10 cellular contexts compared by ENCODE assay signal in the genomic region with DNA sequence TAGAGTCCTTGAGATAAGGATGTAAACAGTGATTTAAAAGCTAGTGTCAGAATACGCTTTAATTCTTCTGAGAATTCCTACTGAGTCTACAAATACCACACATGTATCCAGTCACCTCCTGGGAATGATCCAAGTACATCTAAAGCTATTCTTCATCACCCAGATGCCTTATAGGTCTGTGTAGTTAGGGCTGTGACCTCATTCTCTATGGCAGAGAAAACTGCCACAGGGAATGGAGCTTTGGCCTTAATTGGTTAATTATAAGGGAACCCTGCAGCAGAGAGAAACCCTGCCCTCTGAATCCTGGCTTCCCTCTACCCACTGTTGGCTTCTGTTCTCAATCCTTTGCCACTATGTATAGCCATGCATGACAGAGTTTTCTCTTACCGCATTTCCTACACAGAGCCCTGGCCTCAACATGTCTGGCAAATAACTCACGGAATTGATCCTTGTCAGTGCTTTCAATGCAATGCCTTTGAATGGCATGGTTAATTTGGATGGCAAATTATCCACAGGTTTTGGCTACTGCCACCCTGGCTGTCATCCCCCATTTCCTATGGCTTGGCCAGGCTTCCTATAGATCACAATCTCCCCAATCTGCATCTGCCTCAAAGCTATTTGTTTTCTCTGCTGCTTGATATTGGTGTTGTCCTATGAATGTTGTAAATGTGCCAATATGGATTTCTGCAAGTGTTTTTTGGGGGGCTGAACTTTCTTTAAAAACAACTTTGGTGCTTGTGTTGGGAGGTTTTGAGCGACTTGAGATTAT. TPM values are rescaled to one million over a fixed set of nuclear protein-coding genes. Genes with fewer than 3 reads are reported as not detected.
A peak's percentile ranks its signal among the peaks of the same experiment; 100 is the strongest.
DNase-seq lines count a peak whose midpoint lies in the region; TF ChIP-seq lines count a peak whose summit lies in the region.
"Had no signal": no experiment of that assay in that cellular context is flagged by ENCODE, and none has a peak within 500 bp of the region (broad histone marks: within the 10 kb centered on the region; RNA-seq: fewer than 3 reads in every experiment).

No MANE protein-coding gene starts in this region.

- H3K14ac ChIP-seq in mesenchymal stem cell (ENCODE audit: low read length in 2 of 2): no peak overlapping the region

- peak overlapping the region; percentile 29 for H3K4me2 ChIP-seq in Loucy (ENCODE audit: low read depth, low read length, poor library complexity, severe bottlenecking)
- H3K4me2 ChIP-seq in mesenchymal stem cell (ENCODE audit: low read length, poor library complexity, severe bottlenecking): no peak overlapping the region

- no peak overlapping the region for H4K91ac ChIP-seq in mesenchymal stem cell (ENCODE audit: low read length)

- H3K4me3 ChIP-seq in AG04450 (ENCODE audit: low read depth, low read length): no peak overlapping the region
- H3K4me3 ChIP-seq in Loucy (ENCODE audit: low read length, poor library complexity, severe bottlenecking): no peak overlapping the region
- no peak overlapping the region for H3K4me3 ChIP-seq in brain microvascular endothelial cell (ENCODE audit: low read depth, low read length)
- H3K4me3 ChIP-seq in mesenchymal stem cell (ENCODE audit: insufficient read depth in 1 of 2, low read depth in 1 of 2, low read length in 2 of 2): no peak overlapping the region
- H3K4me3 ChIP-seq: cardiac muscle cell had no signal

- H2BK5ac ChIP-seq in mesenchymal stem cell (ENCODE audit: low read depth, low read length, poor library complexity, severe bottlenecking): no peak overlapping the region

- H4K8ac ChIP-seq in mesenchymal stem cell (ENCODE audit: low read length): no peak overlapping the region

- H3F3A ChIP-seq in Loucy (ENCODE audit: low read depth): no peaks in the 10 kb centered on the region

- no peak for TF ChIP-seq CTCF in AG04450 (IDR thresholded peaks at IDR 0.05; ENCODE audit: low read depth, low read length)
- TF ChIP-seq CTCF in Loucy (conservative IDR thresholded peaks at IDR 0.05; ENCODE audit: low read length): no peak
- TF ChIP-seq CTCF in brain microvascular endothelial cell (IDR thresholded peaks at IDR 0.05; ENCODE audit: low read depth, low read length, missing control alignments): no peak

- H3K18ac ChIP-seq in mesenchymal stem cell (ENCODE audit: low read depth in 1 of 2, low read length in 2 of 2): no peak overlapping the region

- H2BK120ac ChIP-seq in mesenchymal stem cell (ENCODE audit: low read depth, low read length): no peak overlapping the region

- no peak overlapping the region for H3K23ac ChIP-seq in mesenchymal stem cell (ENCODE audit: low read length in 2 of 2)

- CTCF ChIA-PET in AG04450 (lab: Charles Lee): interaction anchor here (0.6 to 7.4 kb wide), 4 partner anchors 8 to 60 kb away, joined by 3 to 52 read pairs (median 4); no protein-coding TSS in a partner anchor

- WGBS in mesenchymal stem cell: 88% methylated on average over 2 of the region's 4 CpGs

- H3K27me3 ChIP-seq in AG04450 (ENCODE audit: control insufficient read depth, insufficient read depth, low read length) (no peaks in the 10 kb centered on the region), Loucy (ENCODE audit: insufficient read depth, low read length, poor library complexity, severe bottlenecking) (no peaks in the 10 kb centered on the region), brain microvascular endothelial cell (replicated peaks) (no peaks in the 10 kb centered on the region), mesenchymal stem cell (ENCODE audit: control insufficient read depth in 1 of 2, insufficient read depth in 1 of 2, low read length in 2 of 2) (no peaks in the 10 kb centered on the region)
- H3K27me3 ChIP-seq: cardiac muscle cell had no signal

- no peaks in the 10 kb centered on the region for H3K9me2 ChIP-seq in Loucy (replicated peaks; ENCODE audit: low read depth, low read length)

- H3K27ac ChIP-seq in AG04450 (ENCODE audit: low read depth, low read length) (peak overlapping the region; percentile 22), brain microvascular endothelial cell (peak overlapping the region; percentile 52), mesenchymal stem cell (ENCODE audit: low read length, poor library complexity, severe bottlenecking) (peak overlapping the region; percentile 78)

- H2AFZ ChIP-seq in Loucy (ENCODE audit: low read length) (no peak overlapping the region), mesenchymal stem cell (ENCODE audit: low read depth, low read length) (no peak overlapping the region)

- no peak overlapping the region for H3K9ac ChIP-seq in Loucy (ENCODE audit: low read depth, low read length, poor library complexity, severe bottlenecking)
- peak overlapping the region; percentile 77 for H3K9ac ChIP-seq in mesenchymal stem cell (ENCODE audit: low read length)

- H2BK15ac ChIP-seq in mesenchymal stem cell (ENCODE audit: low read depth, poor library complexity, severe bottlenecking): no peak overlapping the region

- H3K9me3 ChIP-seq in AG04450 (ENCODE audit: control insufficient read depth, insufficient read depth, low read length) (no peaks in the 10 kb centered on the region), Loucy (ENCODE audit: insufficient read depth, low read depth, low read length) (no peaks in the 10 kb centered on the region), mesenchymal stem cell (ENCODE audit: control insufficient read depth, low read length) (no peaks in the 10 kb centered on the region)

- no peaks in the 10 kb centered on the region for H4K20me1 ChIP-seq in Loucy (ENCODE audit: insufficient read depth, low read length, poor library complexity, severe bottlenecking)

- H3K4me1 ChIP-seq in Loucy (ENCODE audit: insufficient read depth, low read length, poor library complexity, severe bottlenecking) (peaks cover 52% of the 10 kb centered on the region), mesenchymal stem cell (ENCODE audit: control insufficient read depth, insufficient read depth, low read depth, low read length) (peaks cover 19% of the 10 kb centered on the region)

- in situ Hi-C loops in brain microvascular endothelial cell (cut with HindIII; ENCODE audit: low pct_ligation_motif_present, low sequenced_read_pairs): no loop called here

- H3K36me3 ChIP-seq in Loucy (ENCODE audit: insufficient read depth, low read length) (no peaks in the 10 kb centered on the region), brain microvascular endothelial cell (replicated peaks) (no peaks in the 10 kb centered on the region), mesenchymal stem cell (ENCODE audit: control insufficient read depth in 1 of 2, insufficient read depth in 2 of 2, low read depth in 1 of 2, low read length in 2 of 2) (no peaks in the 10 kb centered on the region)
- H3K36me3 ChIP-seq: cardiac muscle cell had no signal

- POLR2A ChIA-PET in AG04450 (lab: Yijun Ruan, JAX): interaction anchor here (1.1 to 1.2 kb wide), 2 partner anchors 13 to 38 kb away, joined by 4 read pairs; no protein-coding TSS in a partner anchor

- no peaks in the 10 kb centered on the region; the same call in 1 of the 2 replicates for H3K79me2 ChIP-seq in Loucy (ENCODE audit: insufficient read depth, low read length)

- no peak overlapping the region for H2BK12ac ChIP-seq in mesenchymal stem cell (ENCODE audit: low read length in 2 of 2)

- H3K79me1 ChIP-seq in mesenchymal stem cell (replicated peaks; ENCODE audit: low read length, poor library complexity, severe bottlenecking): peaks cover 16% of the 10 kb centered on the region

- DNase-seq in AG04450 (ENCODE audit: low read depth, low spot score): peak; percentile 68
- peak; percentile 69 for DNase-seq in brain microvascular endothelial cell
- DNase-seq in mesenchymal stem cell: peak; percentile 76
- no peak for DNase-seq in NCI-H510A treated with DMSO at 0.1 percent for 48 hours (lab: John Stamatoyannopoulos, UW)
- no peak for DNase-seq in stimulated activated naive CD4-positive, alpha-beta T cell (lab: John Stamatoyannopoulos, UW)
- no peak for DNase-seq in mucosa of gallbladder (ENCODE audit: low spot score)
- DNase-seq in DMS153 (lab: John Stamatoyannopoulos, UW): no peak

- H3K4ac ChIP-seq in mesenchymal stem cell (ENCODE audit: low read depth in 1 of 2, low read length in 2 of 2): no peak overlapping the region

- H2AK5ac ChIP-seq in mesenchymal stem cell (ENCODE audit: low read length, severe bottlenecking): peak overlapping the region; percentile 50

RNA-seq across cellular contexts. Expression of gene DIXDC1, which starts 2.9 kb away (rescaled TPM):
- polyA plus RNA-seq in AG04450 (2011; rRNA removed): 10.5 and 11.5 TPM in 2 replicates
- polyA minus RNA-seq in AG04450 (2011; rRNA and poly(A)+ RNA removed): 15.9 and 18.9 TPM in 2 replicates
- polyA plus RNA-seq in mesenchymal stem cell (2013, experiment 1 of 2): 8.6 TPM
- 8.7 TPM for polyA plus RNA-seq in mesenchymal stem cell (2013, experiment 2 of 2)
- 25.1 TPM for total RNA-seq in mucosa of gallbladder

RNA-seq across cellular contexts. Expression of gene C11orf52, which starts 21.3 kb away (rescaled TPM):
- polyA plus RNA-seq in AG04450 (2011; rRNA removed): 0.38 and 0.61 TPM in 2 replicates
- polyA minus RNA-seq in AG04450 (2011; rRNA and poly(A)+ RNA removed): 0.32 and 0.35 TPM in 2 replicates
- polyA plus RNA-seq in mesenchymal stem cell (2013, experiment 1 of 2): 0.41 TPM
- polyA plus RNA-seq in mesenchymal stem cell (2013, experiment 2 of 2): 0.30 TPM
- 34.4 TPM for total RNA-seq in mucosa of gallbladder

RNA-seq across cellular contexts. Expression of gene HSPB2, which starts 27.5 kb away (rescaled TPM):
- polyA plus RNA-seq in AG04450 (2011; rRNA removed): 0.41 and 0.79 TPM in 2 replicates
- polyA minus RNA-seq in AG04450 (2011; rRNA and poly(A)+ RNA removed): not detected in 2 replicates
- polyA plus RNA-seq in mesenchymal stem cell (2013, experiment 1 of 2): 0.10 TPM
- not detected for polyA plus RNA-seq in mesenchymal stem cell (2013, experiment 2 of 2)
- 3.9 TPM for total RNA-seq in mucosa of gallbladder
- total RNA-seq: NCI-H460 had no signal

RNA-seq across cellular contexts. Expression of gene CRYAB, which starts 28.4 kb away (rescaled TPM):
- 6.1 and 6.3 TPM in 2 replicates for polyA plus RNA-seq in AG04450 (2011; rRNA removed)
- polyA minus RNA-seq in AG04450 (2011; rRNA and poly(A)+ RNA removed): 3.0 and 3.7 TPM in 2 replicates
- 9.0 TPM for polyA plus RNA-seq in mesenchymal stem cell (2013, experiment 1 of 2)
- 9.8 TPM for polyA plus RNA-seq in mesenchymal stem cell (2013, experiment 2 of 2)
- total RNA-seq in mucosa of gallbladder: 277 TPM

Comparison
In these comparisons a context has a peak if more than half of its experiments do, and no peak if none do; other contexts are left out.
1. DNase-seq: peak in AG04450 (single experiment), brain microvascular endothelial cell (single experiment) and mesenchymal stem cell (single experiment); none in NCI-H510A treated with DMSO at 0.1 percent for 48 hours (single experiment), stimulated activated naive CD4-positive, alpha-beta T cell (0 of 6), mucosa of gallbladder (single experiment) and DMS153 (single experiment).
2. H3K27ac ChIP-seq: peak in every context shown above with its lines; median percentile 78 in mesenchymal stem cell; 52 in brain microvascular endothelial cell; 22 in AG04450.